16 cellular contexts compared by ENCODE assay signal in the genomic region with DNA sequence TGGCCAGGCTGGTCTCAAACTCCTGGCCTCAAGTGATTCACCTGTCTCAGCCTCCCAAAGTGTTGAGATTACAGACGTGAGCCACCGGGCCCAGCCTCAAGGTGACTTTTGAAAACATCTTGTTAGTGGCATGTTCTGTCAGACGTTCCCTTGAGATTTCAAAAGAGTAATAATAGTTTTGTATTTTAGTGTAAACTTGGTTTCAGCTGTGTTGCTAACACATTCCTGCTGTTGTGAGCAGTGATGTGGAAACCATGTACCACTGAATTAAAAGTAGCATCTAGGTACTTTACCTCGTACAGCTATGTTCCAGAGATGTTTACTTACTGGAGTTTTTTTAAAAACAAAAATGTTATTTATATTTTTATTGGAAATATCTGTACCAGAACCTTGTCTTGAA.
"Had no signal": no experiment of that assay in that cellular context is flagged by ENCODE, and none has a peak within 500 bp of the region (broad histone marks: within the 10 kb centered on the region; RNA-seq: fewer than 3 reads in every experiment).

No MANE protein-coding gene starts in this region.

- ATAC-seq: activated CD4-positive, CD25-positive, alpha-beta regulatory T cell treated with anti-CD3 and anti-CD28 coated beads, Interleukin-2, amount 50 U/mL, for 24 hours; left ventricle myocardium superior; psoas muscle; sciatic nerve; stimulated activated naive B cell treated with anti-CD40 and anti-IgM and Interleukin-4, amounts not matched to agents 10 μg/mL and 1 μg/mL and 100 μg/mL, for 72 hours had no signal

- DNase-seq: activated CD4-positive, alpha-beta T cell treated with anti-CD3 and anti-CD28 coated beads, Interleukin-2, amount 50 U/mL, for 4 hours; activated gamma-delta T cell treated with Interleukin-2 at 50 U/mL for 16 hours; activated naive CD8-positive, alpha-beta T cell treated with anti-CD3 and anti-CD28 coated beads for 36 hours; activated T-cell treated with anti-CD3 and anti-CD28 coated beads, Interleukin-2, amount 50 U/mL, for 48 hours; brain microvascular endothelial cell; cerebellar nuclear complex; hippocampal formation; left ventricle myocardium superior; mesendoderm; psoas muscle; stimulated activated CD4-positive, alpha-beta T cell treated with anti-CD3 and anti-CD28 coated beads, Interleukin-2, amount 100 ng/mL, for 24 hours; stimulated activated naive B cell treated with anti-CD40 and anti-IgM and Interleukin-4, amounts not matched to agents 10 μg/mL and 1 μg/mL and 100 μg/mL, for 72 hours; substantia nigra; transverse colon had no signal
